8 cellular contexts compared by ENCODE assay signal in the genomic region with DNA sequence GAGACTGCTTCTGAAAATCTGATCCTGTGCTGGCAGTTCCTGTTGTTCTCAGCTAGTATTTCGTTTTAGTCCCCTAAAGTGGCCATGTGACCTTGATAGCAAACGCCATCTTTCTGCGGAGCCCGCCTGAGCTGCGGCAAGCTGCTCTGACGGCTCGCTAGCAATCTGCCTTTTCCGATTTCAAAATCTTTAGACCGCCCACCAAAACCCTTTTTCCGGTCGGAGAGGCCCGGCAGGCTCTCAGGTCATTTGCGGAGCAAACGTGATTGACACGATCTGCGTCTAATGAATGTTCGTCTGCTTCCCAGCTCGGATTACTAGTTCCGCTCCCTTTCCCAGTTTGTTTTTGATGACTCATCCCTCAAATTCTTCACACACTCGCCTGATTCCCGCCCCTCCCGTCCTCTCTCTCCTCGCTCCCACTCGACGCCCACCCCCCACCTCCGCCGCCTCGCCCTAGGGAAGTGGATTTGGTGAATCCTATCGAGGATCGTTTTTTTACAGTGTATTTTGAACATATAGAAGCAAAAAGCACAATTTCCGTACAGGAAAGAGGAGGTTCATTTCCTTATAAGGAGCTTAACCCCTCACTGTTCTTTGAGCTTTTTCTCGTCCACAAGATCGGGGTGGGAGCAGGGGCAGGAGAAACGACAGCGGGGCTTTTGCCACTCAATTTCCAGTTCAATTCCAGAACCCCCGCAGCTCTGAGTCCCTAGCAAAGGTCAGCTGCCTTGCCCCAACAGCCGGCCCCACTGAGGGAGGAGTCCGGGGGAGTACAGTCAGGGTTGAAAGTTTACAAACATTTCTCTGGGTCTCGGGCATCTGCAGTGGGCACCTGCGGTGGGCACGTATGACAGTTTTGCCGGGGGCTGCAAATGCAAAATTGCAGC. TPM values are rescaled to one million over a fixed set of nuclear protein-coding genes. Genes with fewer than 3 reads are reported as not detected.
DNase-seq lines count a peak whose midpoint lies in the region; ATAC-seq and TF ChIP-seq lines count a peak whose summit lies in the region.

No MANE protein-coding gene starts in this region.

- TF ChIP-seq EP300 in tibial nerve (IDR thresholded peaks at IDR 0.05), result peak in 1 of 2 donors; percentile 91

- TF ChIP-seq CTCF in GM10248 (IDR thresholded peaks at IDR 0.05; ENCODE audit: control extremely low read depth, extremely low read depth, low read depth, missing control alignments), result no peak
- TF ChIP-seq CTCF in parathyroid adenoma (IDR thresholded peaks at IDR 0.05), result no peak
- TF ChIP-seq CTCF in tibial nerve (IDR thresholded peaks at IDR 0.05), result peak in 1 of 5 experiments; percentile 20

- WGBS in adipose tissue, 3 donors, result 0 to 31% (median 1%) methylated on average over 37 to 42 of the region's 42 CpGs
- 1 to 42% methylated on average over 35 to 42 of the region's 42 CpGs for WGBS in tibial nerve, 2 donors

- H3K36me3 ChIP-seq in parathyroid adenoma (ENCODE audit: control insufficient read depth, insufficient read depth, low read length) (no peaks in the 10 kb centered on the region), tibial nerve (no peaks in the 10 kb centered on the region)

- DNase-seq in GM10248 (ENCODE audit: extremely low spot score), result peak; percentile 76
- DNase-seq in NCI-H1048 (lab: John Stamatoyannopoulos, UW), result peak; percentile 89
- peak; percentile 98 for DNase-seq in SW480 (ENCODE audit: low spot score)
- DNase-seq in cardiac septum (ENCODE audit: low spot score), result peak; percentile 90
- DNase-seq in tibial nerve (ENCODE audit: low spot score in 2 of 2), result peak; percentile 54 to 71

- POLR2A ChIA-PET in GM10248 (lab: Yijun Ruan, JAX), result interaction anchor here (0.7 to 1.5 kb wide), 3 partner anchors 9 to 750 kb away, joined by 4 to 5 read pairs (median 4); no protein-coding TSS in a partner anchor

- H3K4me1 ChIP-seq in parathyroid adenoma, result peaks cover 19% of the 10 kb centered on the region
- peaks cover 0 to 15% (median 0%) of the 10 kb centered on the region in 4 donors for H3K4me1 ChIP-seq in tibial nerve

- peak overlapping the region; percentile 85 for H3K4me2 ChIP-seq in parathyroid adenoma (ENCODE audit: low read length)

- no peak overlapping the region for H3K9ac ChIP-seq in parathyroid adenoma

- peak overlapping the region; percentile 96 for H2AFZ ChIP-seq in parathyroid adenoma

- intact Hi-C loops in cardiac septum (cut with DNase I), result loop anchor here (2.0 to 10.0 kb wide), 2 partner anchors 83 to 183 kb away; partner anchors contain the start of gene TAF1

- H3K9me3 ChIP-seq in parathyroid adenoma (ENCODE audit: control insufficient read depth, low read length) (no peaks in the 10 kb centered on the region), tibial nerve (no peaks in the 10 kb centered on the region)

- H3K27me3 ChIP-seq in parathyroid adenoma (ENCODE audit: control insufficient read depth, insufficient read depth, low read length), result no peaks in the 10 kb centered on the region
- H3K27me3 ChIP-seq in tibial nerve, result no peaks in the 10 kb centered on the region

- peak; percentile 88 for ATAC-seq in HG02588 (IDR thresholded peaks at IDR 0.05; ENCODE audit: unreplicated experiment)

- no peaks in the 10 kb centered on the region for H3K79me2 ChIP-seq in parathyroid adenoma

- peak overlapping the region; percentile 63 for H3K4me3 ChIP-seq in parathyroid adenoma (ENCODE audit: low read depth, low read length)
- H3K4me3 ChIP-seq in tibial nerve, result peak overlapping the region; percentile 39 to 57 (median 50)

- CTCF ChIA-PET in GM10248 (lab: Yijun Ruan, JAX), result interaction anchor here (1.6 to 3.0 kb wide), 6 partner anchors 9 to 211 kb away, joined by 4 to 13 read pairs (median 6); no protein-coding TSS in a partner anchor

- peak; percentile 25 to 77 for TF ChIP-seq POLR2A in tibial nerve (IDR thresholded peaks at IDR 0.05)

- H3K27ac ChIP-seq in adipose tissue (ENCODE audit: low read depth, low read length), result peak overlapping the region; percentile 55
- peak overlapping the region; percentile 93 for H3K27ac ChIP-seq in parathyroid adenoma
- H3K27ac ChIP-seq in tibial nerve, result peak overlapping the region; percentile 55 to 94 (median 90)

RNA-seq across cellular contexts. Expression of gene NLGN3, which starts 37.5 kb away (rescaled TPM):
- polyA plus RNA-seq in adipose tissue, result under 1 TPM; 0.15 to 0.67 (median 0.49) TPM
- 0.67 TPM for total RNA-seq in cardiac septum
- total RNA-seq in tibial nerve, result 10 to 100 TPM; 10.4 to 19.2 (median 10.8) TPM

RNA-seq across cellular contexts. Expression of gene GJB1, which starts 40.9 kb away (rescaled TPM):
- polyA plus RNA-seq in adipose tissue, result 100 to 1,000 TPM in 1 of 3 donors, 1 to 10 TPM in 2; 1.0 to 102 (median 1.8) TPM
- total RNA-seq in cardiac septum (not detected), tibial nerve (10 to 100 TPM in 3 of 4 donors, 1 to 10 TPM in 1; 5.1 to 22.5 (median 16.3) TPM)

Comparison
In these comparisons a context has a peak if more than half of its experiments do, and no peak if none do; other contexts are left out.
1. Peak in every context shown above with its lines: DNase-seq, ATAC-seq, H3K4me3 ChIP-seq and H3K27ac ChIP-seq.